ENCODE assay signal across 10 cellular contexts in genomic region chr3:133591271-133591742, GRCh38. TPM values are rescaled to one million over a fixed set of nuclear protein-coding genes. Genes with fewer than 3 reads are reported as not detected.
DNase-seq lines count a peak whose midpoint lies in the region; ATAC-seq, FAIRE-seq and TF ChIP-seq lines count a peak whose summit lies in the region.
"Had no signal": no experiment of that assay in that cellular context is flagged by ENCODE, and none has a peak within 500 bp of the region (broad histone marks: within the 10 kb centered on the region; RNA-seq: fewer than 3 reads in every experiment).

No MANE protein-coding gene starts in this region.

- H2AK5ac ChIP-seq in trophoblast cell (ENCODE audit: low read length) = no peak overlapping the region

- H4K12ac ChIP-seq in trophoblast cell (ENCODE audit: low read depth, low read length) = peak overlapping the region; percentile 30

- H3K4me1 ChIP-seq in PC-3 (ENCODE audit: insufficient read depth, low read length) (peaks cover 35% of the 10 kb centered on the region), trophoblast cell (ENCODE audit: control insufficient read depth in 1 of 2, insufficient read depth in 2 of 2, low read length in 2 of 2) (peaks cover 0 to 5% of the 10 kb centered on the region in 2 experiments), stomach (peaks cover 0 to 27% (median 10%) of the 10 kb centered on the region in 4 donors)

- peaks cover 10 to 27% of the 10 kb centered on the region in 2 donors for H3K4me1 Mint-ChIP-seq in effector memory CD8-positive, alpha-beta T cell (ENCODE audit: low read depth in 2 of 2)

- no peaks in the 10 kb centered on the region for H3K9me3 Mint-ChIP-seq in effector memory CD8-positive, alpha-beta T cell
- H3K9me3 Mint-ChIP-seq in activated naive CD4-positive, alpha-beta T cell treated with anti-CD3 and anti-CD28 coated beads, Interleukin-2, amount 50 U/mL, for 72 hours = no peaks in the 10 kb centered on the region
- H3K9me3 Mint-ChIP-seq: dendritic cell treated with granulocyte-macrophage colony-stimulating factor and Interleukin-4, amounts not matched to agents 40 ng/mL and 50 ng/mL, for 4 days had no signal

- no peak overlapping the region for H3K4ac ChIP-seq in trophoblast cell (ENCODE audit: low read depth, low read length)

- peak; percentile 84 for DNase-seq in ELR (ENCODE audit: low read depth)
- DNase-seq in PC-3 = peak; percentile 77
- no peak for DNase-seq in effector memory CD8-positive, alpha-beta T cell
- peak; percentile 53 to 92 for DNase-seq in trophoblast cell
- no peak for DNase-seq in activated naive CD4-positive, alpha-beta T cell treated with anti-CD3 and anti-CD28 coated beads, Interleukin-2, amount 50 U/mL, for 72 hours (ENCODE audit: low spot score in 2 of 2)
- DNase-seq in frontal cortex (ENCODE audit: low spot score in 2 of 2) = no peak
- no peak for DNase-seq in HT-29 (ENCODE audit: low spot score)
- DNase-seq in stomach = no peak
- DNase-seq: activated CD4-positive, alpha-beta T cell treated with anti-CD3 and anti-CD28 coated beads for 1 hour had no signal

- CTCF ChIA-PET in PC-3 (lab: Charles Lee) = no interaction called here

- no peaks in the 10 kb centered on the region for H4K20me1 ChIP-seq in PC-3 (ENCODE audit: low read length)

- no peak overlapping the region for H2BK5ac ChIP-seq in trophoblast cell (ENCODE audit: low read depth, low read length, poor library complexity)

- H3K27me3 Mint-ChIP-seq in effector memory CD8-positive, alpha-beta T cell = no peaks in the 10 kb centered on the region
- H3K27me3 Mint-ChIP-seq: dendritic cell treated with granulocyte-macrophage colony-stimulating factor and Interleukin-4, amounts not matched to agents 40 ng/mL and 50 ng/mL, for 4 days had no signal

- no peaks in the 10 kb centered on the region for H3K79me1 ChIP-seq in trophoblast cell (ENCODE audit: low read length)

- H3K4me3 ChIP-seq in PC-3 (ENCODE audit: low read length) (no peak overlapping the region), trophoblast cell (ENCODE audit: low read depth, low read length) (no peak overlapping the region), stomach (no peak overlapping the region)

- H3K4me2 ChIP-seq in PC-3 (ENCODE audit: low read length) (peak overlapping the region; percentile 21; the same call in 1 of the 2 replicates), trophoblast cell (ENCODE audit: low read length) (no peak overlapping the region)

- no peak overlapping the region for H4K91ac ChIP-seq in trophoblast cell (ENCODE audit: low read depth, low read length)

- H3K27ac ChIP-seq in PC-3 (ENCODE audit: low read length) (no peak overlapping the region), trophoblast cell (ENCODE audit: low read depth, low read length) (peak overlapping the region; percentile 21), stomach (no peak overlapping the region)

- H2BK120ac ChIP-seq in trophoblast cell (ENCODE audit: insufficient read depth, low read length, poor library complexity) = no peak overlapping the region

- TF ChIP-seq POLR2A in stomach (IDR thresholded peaks at IDR 0.05) = no peak

- no peak for TF ChIP-seq CTCF in PC-3 (conservative IDR thresholded peaks at IDR 0.05; ENCODE audit: low read depth, low read length)
- TF ChIP-seq CTCF in stomach (IDR thresholded peaks at IDR 0.05) = no peak

- no peak overlapping the region for H3K9ac ChIP-seq in PC-3 (ENCODE audit: low read length)
- no peak overlapping the region for H3K9ac ChIP-seq in trophoblast cell (ENCODE audit: low read length)

- no CpG with 5 or more reads among the region's 3 CpGs for WGBS in trophoblast cell (ENCODE audit: extremely low coverage, insufficient coverage, insufficient read length)
- 94 to 100% (median 97%) methylated on average over 3 of the region's 3 CpGs for WGBS in stomach, 5 donors

- H2AFZ ChIP-seq in PC-3 (ENCODE audit: low read length) (no peak overlapping the region), trophoblast cell (ENCODE audit: insufficient read depth, low read length, poor library complexity) (no peak overlapping the region)

- H3K9me3 ChIP-seq in PC-3 (ENCODE audit: low read length) (no peaks in the 10 kb centered on the region), trophoblast cell (ENCODE audit: insufficient read depth, low read depth, low read length) (no peaks in the 10 kb centered on the region), stomach (no peaks in the 10 kb centered on the region)

- H4K8ac ChIP-seq in trophoblast cell (ENCODE audit: low read depth, low read length) = no peak overlapping the region

- H3K27me3 ChIP-seq in PC-3 (ENCODE audit: low read length) (no peaks in the 10 kb centered on the region), trophoblast cell (ENCODE audit: insufficient read depth, low read length) (no peaks in the 10 kb centered on the region), stomach (no peaks in the 10 kb centered on the region)

- H3F3A ChIP-seq in PC-3 (ENCODE audit: low read length, unreplicated experiment) = peaks cover 6% of the 10 kb centered on the region

- H3K36me3 ChIP-seq in PC-3 (ENCODE audit: low read depth, low read length) = peaks cover 18% of the 10 kb centered on the region
- peaks cover 8 to 18% of the 10 kb centered on the region in 2 experiments for H3K36me3 ChIP-seq in trophoblast cell (ENCODE audit: control insufficient read depth in 1 of 2, insufficient read depth in 2 of 2, low read length in 2 of 2)
- H3K36me3 ChIP-seq in stomach = peaks cover 30 to 42% (median 38%) of the 10 kb centered on the region in 4 donors

- intact Hi-C loops in PC-3 (cut with micrococcal nuclease) = loop anchor here (5.0 kb wide), 2 partner anchors 71 to 149 kb away; partner anchors contain the start of gene TOPBP1
- intact Hi-C loops in stomach (cut with DNase I; ENCODE audit: low total_unique reads) = no loop called here

- ATAC-seq in PC-3 = peak; percentile 58
- ATAC-seq in effector memory CD8-positive, alpha-beta T cell (replicated peaks) = no peak
- no peak for ATAC-seq in activated naive CD4-positive, alpha-beta T cell treated with anti-CD3 and anti-CD28 coated beads, Interleukin-2, amount 50 U/mL, for 72 hours

- H2BK12ac ChIP-seq in trophoblast cell (ENCODE audit: low read length) = no peak overlapping the region

- no peaks in the 10 kb centered on the region for H3K9me2 ChIP-seq in PC-3 (replicated peaks; ENCODE audit: low read length)

- H3K79me2 ChIP-seq in PC-3 (ENCODE audit: low read length) (peaks cover 5% of the 10 kb centered on the region; the same call in 1 of the 2 replicates), trophoblast cell (ENCODE audit: control insufficient read depth, insufficient read depth, low read length, poor library complexity) (no peaks in the 10 kb centered on the region)

- H3K27ac Mint-ChIP-seq in effector memory CD8-positive, alpha-beta T cell = peak overlapping the region; percentile 29 to 67
- no peak overlapping the region for H3K27ac Mint-ChIP-seq in activated naive CD4-positive, alpha-beta T cell treated with anti-CD3 and anti-CD28 coated beads, Interleukin-2, amount 50 U/mL, for 72 hours
- H3K27ac Mint-ChIP-seq: dendritic cell treated with granulocyte-macrophage colony-stimulating factor and Interleukin-4, amounts not matched to agents 40 ng/mL and 50 ng/mL, for 4 days had no signal

- no peak overlapping the region for H3K23ac ChIP-seq in trophoblast cell (ENCODE audit: low read length)

- POLR2A ChIA-PET in PC-3 (lab: Charles Lee; ENCODE audit: unreplicated experiment) = no interaction called here

- H3K36me3 Mint-ChIP-seq in effector memory CD8-positive, alpha-beta T cell (ENCODE audit: insufficient read depth) = peaks cover 42% of the 10 kb centered on the region
- H3K36me3 Mint-ChIP-seq in activated naive CD4-positive, alpha-beta T cell treated with anti-CD3 and anti-CD28 coated beads, Interleukin-2, amount 50 U/mL, for 72 hours = peaks cover 8 to 19% of the 10 kb centered on the region in 2 donors

- no peak overlapping the region for H3K18ac ChIP-seq in trophoblast cell (ENCODE audit: low read length)

- no peak overlapping the region for H3K4me3 Mint-ChIP-seq in effector memory CD8-positive, alpha-beta T cell
- H3K4me3 Mint-ChIP-seq: dendritic cell treated with granulocyte-macrophage colony-stimulating factor and Interleukin-4, amounts not matched to agents 40 ng/mL and 50 ng/mL, for 4 days had no signal

- FAIRE-seq in frontal cortex (lab: Jason Lieb, UNC) = no peak

- BruUV-seq in PC-3 (replicated peaks; lab: Mats Ljungman, UMichigan) = no TSS peak

- TF ChIP-seq EP300 in stomach (IDR thresholded peaks at IDR 0.05) = no peak

- no peak overlapping the region for H3K14ac ChIP-seq in trophoblast cell (ENCODE audit: low read length)

RNA-seq across cellular contexts. Expression of gene CDV3, which starts 17.8 kb away (rescaled TPM):
- total RNA-seq in PC-3 (2014; rRNA removed) (81.4 and 90.6 TPM in 2 replicates), frontal cortex (117 TPM), stomach (100 to 1,000 TPM in 2 of 5 donors, 10 to 100 TPM in 3; 40.3 to 160 (median 65.2) TPM)
- 165 and 171 TPM in 2 replicates for polyA plus RNA-seq in trophoblast cell (2013)
- 100 to 1,000 TPM; 195 to 200 TPM for total RNA-seq in activated naive CD4-positive, alpha-beta T cell treated with anti-CD3 and anti-CD28 coated beads, Interleukin-2, amount 50 U/mL, for 72 hours
- total RNA-seq in HT-29 (2014; rRNA removed; shearing (Covaris generic)) = 73.9 and 79.6 TPM in 2 replicates
- polyA plus RNA-seq in stomach = 10 to 100 TPM; 46.2 to 92.0 (median 72.0) TPM

Comparison
In these comparisons a context has a peak if more than half of its experiments do, and no peak if none do; other contexts are left out.
1. DNase-seq: peak in ELR (single experiment), PC-3 (single experiment) and trophoblast cell (2 of 2); none in effector memory CD8-positive, alpha-beta T cell (0 of 3), activated naive CD4-positive, alpha-beta T cell treated with anti-CD3 and anti-CD28 coated beads, Interleukin-2, amount 50 U/mL, for 72 hours (0 of 2), frontal cortex (0 of 2), HT-29 (single experiment) and stomach (single experiment).
2. H3K27ac Mint-ChIP-seq: peak in effector memory CD8-positive, alpha-beta T cell (2 of 2); none in activated naive CD4-positive, alpha-beta T cell treated with anti-CD3 and anti-CD28 coated beads, Interleukin-2, amount 50 U/mL, for 72 hours (0 of 2).